9 cellular contexts compared by ENCODE assay signal in genomic region chr7:72913750-72914149, GRCh38. TPM values are rescaled to one million over a fixed set of nuclear protein-coding genes. Genes with fewer than 3 reads are reported as not detected.
DNase-seq lines count a peak whose midpoint lies in the region; ATAC-seq and TF ChIP-seq lines count a peak whose summit lies in the region.
"Not testable (repeated sequence)": the region's sequence is repeated elsewhere in the genome, so short reads cannot be mapped to it uniquely, and the experiment has no call there.
"Had no signal": no experiment of that assay in that cellular context is flagged by ENCODE, and none has a peak within 500 bp of the region (broad histone marks: within the 10 kb centered on the region; RNA-seq: fewer than 3 reads in every experiment).

No MANE protein-coding gene starts in this region.

- not testable (repeated sequence) for H3K4me3 Mint-ChIP-seq in activated T-cell treated with anti-CD3 and anti-CD28 coated beads, Interleukin-2, amount 50 U/mL, for 24 hours; endodermal cell

- not testable (repeated sequence) for TF ChIP-seq CTCF in endodermal cell (conservative IDR thresholded peaks at IDR 0.05); neutrophil (IDR thresholded peaks at IDR 0.05)

- 94 to 96% methylated on average over 8 to 10 of the region's 10 CpGs for WGBS in endodermal cell (ENCODE audit: insufficient coverage in 1 of 2, insufficient read length in 1 of 2), 2 experiments

- H3K9ac ChIP-seq in Karpas-422 (ENCODE audit: low read length); endodermal cell (ENCODE audit: extremely low read depth, low read length, poor library complexity, severe bottlenecking): not testable (repeated sequence)

- H3K4me1 ChIP-seq in Karpas-422 (ENCODE audit: low read length); endodermal cell (ENCODE audit: control insufficient read depth, insufficient read depth, low read length): not testable (repeated sequence)
- peaks cover 33 to 44% of the 10 kb centered on the region in 2 experiments for H3K4me1 ChIP-seq in neutrophil (ENCODE audit: control insufficient read depth in 1 of 2, insufficient read depth in 1 of 2, low read depth in 1 of 2, low read length in 1 of 2)

- not testable (repeated sequence) for H3K9me3 ChIP-seq in Karpas-422 (ENCODE audit: low read length); endodermal cell (ENCODE audit: control insufficient read depth, low read length); neutrophil

- not testable (repeated sequence) for H3K27ac ChIP-seq in Karpas-422 (ENCODE audit: low read length); endodermal cell (ENCODE audit: low read depth, low read length)
- H3K27ac ChIP-seq in neutrophil: peak overlapping the region; percentile 15

- H4K20me1 ChIP-seq in Karpas-422 (ENCODE audit: insufficient read depth, low read depth, low read length): peaks cover 13% of the 10 kb centered on the region; the same call in 1 of the 2 replicates

- peaks cover 81% of the 10 kb centered on the region for H3K36me3 Mint-ChIP-seq in activated T-cell treated with anti-CD3 and anti-CD28 coated beads, Interleukin-2, amount 50 U/mL, for 24 hours (ENCODE audit: low read depth)
- peaks cover 0 to 15% of the 10 kb centered on the region in 2 donors for H3K36me3 Mint-ChIP-seq in activated naive CD4-positive, alpha-beta T cell treated with anti-CD3 and anti-CD28 coated beads, Interleukin-2, amount 50 U/mL, for 72 hours
- H3K36me3 Mint-ChIP-seq in endodermal cell (ENCODE audit: low read depth): peaks cover 54% of the 10 kb centered on the region

- peaks cover 15% of the 10 kb centered on the region for H3K36me3 ChIP-seq in Karpas-422 (ENCODE audit: insufficient read depth, low read length)
- peaks cover 16% of the 10 kb centered on the region for H3K36me3 ChIP-seq in endodermal cell (ENCODE audit: control insufficient read depth, insufficient read depth, low read length)
- not testable (repeated sequence) for H3K36me3 ChIP-seq in neutrophil

- H2AFZ ChIP-seq in Karpas-422 (ENCODE audit: low read length): not testable (repeated sequence)

- H3K27me3 ChIP-seq in Karpas-422 (ENCODE audit: low read length); endodermal cell (ENCODE audit: control insufficient read depth, insufficient read depth, low read length, poor library complexity, severe bottlenecking); neutrophil: not testable (repeated sequence)

- H3K4me1 Mint-ChIP-seq in activated T-cell treated with anti-CD3 and anti-CD28 coated beads, Interleukin-2, amount 50 U/mL, for 24 hours (ENCODE audit: low read depth): peaks cover 41% of the 10 kb centered on the region
- H3K4me1 Mint-ChIP-seq in endodermal cell: not testable (repeated sequence)

- ATAC-seq in activated naive CD4-positive, alpha-beta T cell treated with anti-CD3 and anti-CD28 coated beads, Interleukin-2, amount 50 U/mL, for 72 hours: peak; percentile 25 to 33

- not testable (repeated sequence) for H3K27me3 Mint-ChIP-seq in activated T-cell treated with anti-CD3 and anti-CD28 coated beads, Interleukin-2, amount 50 U/mL, for 24 hours; endodermal cell (ENCODE audit: insufficient read depth)

- H3K9me2 ChIP-seq in Karpas-422 (replicated peaks; ENCODE audit: insufficient read depth, low read length): not testable (repeated sequence)

- not testable (repeated sequence) for H3K4me3 ChIP-seq in Karpas-422 (ENCODE audit: low read length); endodermal cell (ENCODE audit: low read length); neutrophil (ENCODE audit: low read depth in 1 of 2, low read length in 1 of 2)

- H3K9me3 Mint-ChIP-seq in activated T-cell treated with anti-CD3 and anti-CD28 coated beads, Interleukin-2, amount 50 U/mL, for 24 hours; activated naive CD4-positive, alpha-beta T cell treated with anti-CD3 and anti-CD28 coated beads, Interleukin-2, amount 50 U/mL, for 72 hours; endodermal cell: not testable (repeated sequence)

- H3K79me2 ChIP-seq in Karpas-422 (ENCODE audit: low read length): peaks cover 48% of the 10 kb centered on the region

- peak overlapping the region; percentile 83 for H3K27ac Mint-ChIP-seq in activated T-cell treated with anti-CD3 and anti-CD28 coated beads, Interleukin-2, amount 50 U/mL, for 24 hours
- H3K27ac Mint-ChIP-seq in activated naive CD4-positive, alpha-beta T cell treated with anti-CD3 and anti-CD28 coated beads, Interleukin-2, amount 50 U/mL, for 72 hours: peak overlapping the region; percentile 2 to 87
- H3K27ac Mint-ChIP-seq in endodermal cell: peak overlapping the region; percentile 11

- peak; percentile 37 for DNase-seq in Karpas-422
- peak; percentile 46 for DNase-seq in activated CD4-positive, alpha-beta T cell treated with anti-CD3 and anti-CD28 coated beads for 48 hours
- not testable (repeated sequence) for DNase-seq in activated T-cell treated with anti-CD3 and anti-CD28 coated beads, Interleukin-2, amount 50 U/mL, for 24 hours; activated naive CD4-positive, alpha-beta T cell treated with anti-CD3 and anti-CD28 coated beads, Interleukin-2, amount 50 U/mL, for 72 hours (ENCODE audit: low spot score in 2 of 2); endodermal cell
- peak; percentile 5 for DNase-seq in stimulated activated naive CD4-positive, alpha-beta T cell treated with Interleukin-2 at 50 U/mL for 16 hours (lab: John Stamatoyannopoulos, UW)

- not testable (repeated sequence) for H3K4me2 ChIP-seq in Karpas-422 (ENCODE audit: low read depth, low read length, poor library complexity, severe bottlenecking)

RNA-seq across cellular contexts. Expression of gene POM121, which starts 11.1 kb away (rescaled TPM):
- 18.2 and 23.0 TPM in 2 replicates for total RNA-seq in Karpas-422 (2014; rRNA removed; shearing (Covaris generic); ENCODE audit: low replicate concordance)
- total RNA-seq in activated naive CD4-positive, alpha-beta T cell treated with anti-CD3 and anti-CD28 coated beads, Interleukin-2, amount 50 U/mL, for 72 hours: 10 to 100 TPM; 48.7 to 85.7 TPM
- 10 to 100 TPM; 51.6 to 56.0 TPM for total RNA-seq in endodermal cell
- polyA plus RNA-seq in endodermal cell (2013, experiment 1 of 2): 47.5 TPM
- 43.5 TPM for polyA plus RNA-seq in endodermal cell (2013, experiment 2 of 2)

RNA-seq across cellular contexts. Expression of gene TRIM74, which starts 55.5 kb away (rescaled TPM):
- total RNA-seq in Karpas-422 (2014; rRNA removed; shearing (Covaris generic); ENCODE audit: low replicate concordance): not detected in 2 replicates
- total RNA-seq in activated naive CD4-positive, alpha-beta T cell treated with anti-CD3 and anti-CD28 coated beads, Interleukin-2, amount 50 U/mL, for 72 hours: 1 to 10 TPM; 1.0 to 1.1 TPM
- under 1 TPM in 1 of 2 donors, not detected in 1; 0.55 TPM for total RNA-seq in endodermal cell
- polyA plus RNA-seq in endodermal cell (2013, experiment 1 of 2): 0.32 TPM
- 0.50 TPM for polyA plus RNA-seq in endodermal cell (2013, experiment 2 of 2)
- total RNA-seq: H4, LHCN-M2 had no signal

Comparison
In these comparisons a context has a peak if more than half of its experiments do, and no peak if none do; other contexts are left out.
1. H3K27ac Mint-ChIP-seq: peak in every context shown above with its lines; median percentile 83 in activated T-cell treated with anti-CD3 and anti-CD28 coated beads, Interleukin-2, amount 50 U/mL, for 24 hours; 44 in activated naive CD4-positive, alpha-beta T cell treated with anti-CD3 and anti-CD28 coated beads, Interleukin-2, amount 50 U/mL, for 72 hours; 11 in endodermal cell.